In genomic region chr6:4776493-4776966, GRCh38 we compare ENCODE assay signal across 1 cellular context.
TF ChIP-seq lines count a peak whose summit lies in the region.

No MANE protein-coding gene starts in this region.

TF ChIP-seq in HEK293, 187 proteins besides CTCF, POLR2A, EP300 and RAD21:
- no peak for TF ChIP-seq PRDM2 (tag by site-specific recombination; IDR thresholded peaks at IDR 0.05; ENCODE audit: borderline replicate concordance)
- no peak for TF ChIP-seq ZNF514 (tag by site-specific recombination; IDR thresholded peaks at IDR 0.05)
- no peak for TF ChIP-seq ZNF155 (tag by site-specific recombination; IDR thresholded peaks at IDR 0.05)
- TF ChIP-seq GFI1B (tag by site-specific recombination; IDR thresholded peaks at IDR 0.05): no peak
- TF ChIP-seq ZNF561 (tag by site-specific recombination; IDR thresholded peaks at IDR 0.05; ENCODE audit: borderline replicate concordance): no peak
- TF ChIP-seq PATZ1 (tag by site-specific recombination; IDR thresholded peaks at IDR 0.05): no peak
- no peak for TF ChIP-seq ZNF777 (tag by site-specific recombination; IDR thresholded peaks at IDR 0.05; ENCODE audit: borderline replicate concordance)
- no peak for TF ChIP-seq SCRT1 (tag by site-specific recombination; IDR thresholded peaks at IDR 0.05; ENCODE audit: borderline replicate concordance)
- no peak for TF ChIP-seq BCL11A (tag by site-specific recombination; IDR thresholded peaks at IDR 0.05; ENCODE audit: low read depth)
- TF ChIP-seq ZNF280C (tag by site-specific recombination; IDR thresholded peaks at IDR 0.05): no peak
- TF ChIP-seq ZNF362 (tag by site-specific recombination; IDR thresholded peaks at IDR 0.05): no peak
